In genomic region chr10:124493191-124493936, GRCh38 we compare ENCODE assay signal across 13 cellular contexts. TPM values are rescaled to one million over a fixed set of nuclear protein-coding genes. Genes with fewer than 3 reads are reported as not detected.
DNase-seq lines count a peak whose midpoint lies in the region; ATAC-seq and TF ChIP-seq lines count a peak whose summit lies in the region.
"Had no signal": no experiment of that assay in that cellular context is flagged by ENCODE, and none has a peak within 500 bp of the region (broad histone marks: within the 10 kb centered on the region; RNA-seq: fewer than 3 reads in every experiment).

No MANE protein-coding gene starts in this region.

- H3K27me3 ChIP-seq in Peyer's patch = no peaks in the 10 kb centered on the region
- H3K27me3 ChIP-seq: dorsolateral prefrontal cortex, SJCRH30 had no signal

- POLR2A ChIA-PET in activated CD8-positive, alpha-beta T cell treated with anti-CD3 and anti-CD28 coated beads, Interleukin-2, amount 10 ng/mL, durations not matched to agents 7 days and 5 days (lab: Charles Lee) = interaction anchor here (0.6 kb wide), 1 partner anchor 261 kb away, joined by 3 read pairs; no protein-coding TSS in a partner anchor
- POLR2A ChIA-PET in activated CD8-positive, alpha-beta T cell treated with anti-CD3 and anti-CD28 coated beads for 36 hours (lab: Charles Lee) = no interaction called here
- POLR2A ChIA-PET in activated naive CD8-positive, alpha-beta T cell treated with anti-CD3 and anti-CD28 coated beads, Interleukin-2, amount 10 ng/mL, durations not matched to agents 7 days and 5 days (lab: Charles Lee) = interaction anchor here (0.5 kb wide), 1 partner anchor 598 kb away, joined by 3 read pairs; no protein-coding TSS in a partner anchor

- no peak overlapping the region for H3K27ac ChIP-seq in Peyer's patch
- H3K27ac ChIP-seq: dorsolateral prefrontal cortex, SJCRH30 had no signal

- no peak for ATAC-seq in activated CD8-positive, alpha-beta T cell treated with anti-CD3 and anti-CD28 coated beads, Interleukin-2, amount 10 ng/mL, durations not matched to agents 7 days and 5 days
- ATAC-seq in activated CD8-positive, alpha-beta T cell treated with anti-CD3 and anti-CD28 coated beads for 36 hours = no peak
- ATAC-seq in activated naive CD8-positive, alpha-beta T cell treated with anti-CD3 and anti-CD28 coated beads, Interleukin-2, amount 10 ng/mL, durations not matched to agents 7 days and 5 days (ENCODE audit: low read depth) = no peak
- no peak for ATAC-seq in stimulated activated memory B cell treated with anti-CD40 and anti-IgM and Interleukin-4, amounts not matched to agents 10 μg/mL and 1 μg/mL and 100 μg/mL, for 72 hours

- peak overlapping the region; percentile 61 for H3K4me3 Mint-ChIP-seq in activated CD8-positive, alpha-beta T cell treated with anti-CD3 and anti-CD28 coated beads, Interleukin-2, amount 10 ng/mL, durations not matched to agents 7 days and 5 days
- H3K4me3 Mint-ChIP-seq in activated CD8-positive, alpha-beta T cell treated with anti-CD3 and anti-CD28 coated beads for 36 hours = no peak overlapping the region
- peak overlapping the region; percentile 42 for H3K4me3 Mint-ChIP-seq in activated naive CD8-positive, alpha-beta T cell treated with anti-CD3 and anti-CD28 coated beads, Interleukin-2, amount 10 ng/mL, durations not matched to agents 7 days and 5 days
- H3K4me3 Mint-ChIP-seq in stimulated activated memory B cell treated with anti-CD40 and anti-IgM and Interleukin-4, amounts not matched to agents 10 μg/mL and 1 μg/mL and 100 μg/mL, for 72 hours = no peak overlapping the region

- CTCF ChIA-PET in activated CD8-positive, alpha-beta T cell treated with anti-CD3 and anti-CD28 coated beads, Interleukin-2, amount 10 ng/mL, durations not matched to agents 7 days and 5 days (lab: Charles Lee) = interaction anchor here (0.9 to 1.3 kb wide), 2 partner anchors 28 to 248 kb away, joined by 3 to 4 read pairs; no protein-coding TSS in a partner anchor
- CTCF ChIA-PET in activated CD8-positive, alpha-beta T cell treated with anti-CD3 and anti-CD28 coated beads for 36 hours (lab: Charles Lee) = interaction anchor here (1.0 kb wide), 1 partner anchor 19 kb away, joined by 3 read pairs; no protein-coding TSS in a partner anchor

- H3K9me3 ChIP-seq in Peyer's patch = no peaks in the 10 kb centered on the region
- H3K9me3 ChIP-seq: SJCRH30 had no signal

- peaks cover 0 to 13% (median 0%) of the 10 kb centered on the region in 3 donors for H3K36me3 ChIP-seq in Peyer's patch
- H3K36me3 ChIP-seq: SJCRH30 had no signal

- H3K27me3 Mint-ChIP-seq in activated CD8-positive, alpha-beta T cell treated with anti-CD3 and anti-CD28 coated beads, Interleukin-2, amount 10 ng/mL, durations not matched to agents 7 days and 5 days (ENCODE audit: low read depth) = no peaks in the 10 kb centered on the region
- no peaks in the 10 kb centered on the region for H3K27me3 Mint-ChIP-seq in activated CD8-positive, alpha-beta T cell treated with anti-CD3 and anti-CD28 coated beads for 36 hours
- H3K27me3 Mint-ChIP-seq in activated naive CD8-positive, alpha-beta T cell treated with anti-CD3 and anti-CD28 coated beads, Interleukin-2, amount 10 ng/mL, durations not matched to agents 7 days and 5 days = no peaks in the 10 kb centered on the region
- no peaks in the 10 kb centered on the region for H3K27me3 Mint-ChIP-seq in stimulated activated memory B cell treated with anti-CD40 and anti-IgM and Interleukin-4, amounts not matched to agents 10 μg/mL and 1 μg/mL and 100 μg/mL, for 72 hours

- no peaks in the 10 kb centered on the region for H3K36me3 Mint-ChIP-seq in activated CD8-positive, alpha-beta T cell treated with anti-CD3 and anti-CD28 coated beads, Interleukin-2, amount 10 ng/mL, durations not matched to agents 7 days and 5 days (ENCODE audit: low read depth)
- H3K36me3 Mint-ChIP-seq in activated CD8-positive, alpha-beta T cell treated with anti-CD3 and anti-CD28 coated beads for 36 hours (ENCODE audit: low read depth) = peaks cover 3% of the 10 kb centered on the region
- no peaks in the 10 kb centered on the region for H3K36me3 Mint-ChIP-seq in activated naive CD8-positive, alpha-beta T cell treated with anti-CD3 and anti-CD28 coated beads, Interleukin-2, amount 10 ng/mL, durations not matched to agents 7 days and 5 days
- peaks cover 28% of the 10 kb centered on the region for H3K36me3 Mint-ChIP-seq in stimulated activated memory B cell treated with anti-CD40 and anti-IgM and Interleukin-4, amounts not matched to agents 10 μg/mL and 1 μg/mL and 100 μg/mL, for 72 hours

- intact Hi-C loops in activated CD8-positive, alpha-beta T cell treated with anti-CD3 and anti-CD28 coated beads for 36 hours (cut with micrococcal nuclease) = no loop called here
- intact Hi-C loops in posterior vena cava (cut with DNase I) = no loop called here

- peaks cover 15% of the 10 kb centered on the region for H3K4me1 Mint-ChIP-seq in activated CD8-positive, alpha-beta T cell treated with anti-CD3 and anti-CD28 coated beads, Interleukin-2, amount 10 ng/mL, durations not matched to agents 7 days and 5 days (ENCODE audit: low read depth)
- H3K4me1 Mint-ChIP-seq in activated CD8-positive, alpha-beta T cell treated with anti-CD3 and anti-CD28 coated beads for 36 hours (ENCODE audit: low read depth) = peaks cover 10% of the 10 kb centered on the region
- peaks cover 11% of the 10 kb centered on the region for H3K4me1 Mint-ChIP-seq in activated naive CD8-positive, alpha-beta T cell treated with anti-CD3 and anti-CD28 coated beads, Interleukin-2, amount 10 ng/mL, durations not matched to agents 7 days and 5 days
- peaks cover 15% of the 10 kb centered on the region for H3K4me1 Mint-ChIP-seq in stimulated activated memory B cell treated with anti-CD40 and anti-IgM and Interleukin-4, amounts not matched to agents 10 μg/mL and 1 μg/mL and 100 μg/mL, for 72 hours

- TF ChIP-seq POLR2A in Peyer's patch (IDR thresholded peaks at IDR 0.05) = no peak

- no peak for DNase-seq in activated CD8-positive, alpha-beta T cell treated with anti-CD3 and anti-CD28 coated beads, Interleukin-2, amount 10 ng/mL, durations not matched to agents 7 days and 5 days
- DNase-seq in activated CD8-positive, alpha-beta T cell treated with anti-CD3 and anti-CD28 coated beads for 36 hours = no peak
- peak; percentile 68 for DNase-seq in NCI-H2227 (lab: John Stamatoyannopoulos, UW; ENCODE audit: unreplicated experiment)
- no peak for DNase-seq in activated naive CD8-positive, alpha-beta T cell treated with anti-CD3 and anti-CD28 coated beads, Interleukin-2, amount 10 ng/mL, durations not matched to agents 7 days and 5 days
- DNase-seq in posterior vena cava (ENCODE audit: low spot score) = peak; percentile 72
- no peak for DNase-seq in Peyer's patch
- DNase-seq in stimulated activated CD4-positive, alpha-beta T cell treated with anti-CD3 and anti-CD28 coated beads, Interleukin-4, amount 100 ng/mL, for 4 hours = no peak
- DNase-seq: dorsolateral prefrontal cortex; NCI-H69; SJCRH30; stimulated activated naive CD4-positive, alpha-beta T cell had no signal

- no peak overlapping the region for H3K27ac Mint-ChIP-seq in activated CD8-positive, alpha-beta T cell treated with anti-CD3 and anti-CD28 coated beads, Interleukin-2, amount 10 ng/mL, durations not matched to agents 7 days and 5 days
- H3K27ac Mint-ChIP-seq in activated CD8-positive, alpha-beta T cell treated with anti-CD3 and anti-CD28 coated beads for 36 hours = no peak overlapping the region
- peak overlapping the region; percentile 87 for H3K27ac Mint-ChIP-seq in activated naive CD8-positive, alpha-beta T cell treated with anti-CD3 and anti-CD28 coated beads, Interleukin-2, amount 10 ng/mL, durations not matched to agents 7 days and 5 days
- no peak overlapping the region for H3K27ac Mint-ChIP-seq in stimulated activated memory B cell treated with anti-CD40 and anti-IgM and Interleukin-4, amounts not matched to agents 10 μg/mL and 1 μg/mL and 100 μg/mL, for 72 hours

- H3K9me3 Mint-ChIP-seq in activated CD8-positive, alpha-beta T cell treated with anti-CD3 and anti-CD28 coated beads, Interleukin-2, amount 10 ng/mL, durations not matched to agents 7 days and 5 days (ENCODE audit: insufficient read depth) = no peaks in the 10 kb centered on the region
- no peaks in the 10 kb centered on the region for H3K9me3 Mint-ChIP-seq in activated CD8-positive, alpha-beta T cell treated with anti-CD3 and anti-CD28 coated beads for 36 hours
- no peaks in the 10 kb centered on the region for H3K9me3 Mint-ChIP-seq in activated naive CD8-positive, alpha-beta T cell treated with anti-CD3 and anti-CD28 coated beads, Interleukin-2, amount 10 ng/mL, durations not matched to agents 7 days and 5 days
- no peaks in the 10 kb centered on the region for H3K9me3 Mint-ChIP-seq in stimulated activated memory B cell treated with anti-CD40 and anti-IgM and Interleukin-4, amounts not matched to agents 10 μg/mL and 1 μg/mL and 100 μg/mL, for 72 hours

- no peak for TF ChIP-seq CTCF in activated CD8-positive, alpha-beta T cell treated with anti-CD3 and anti-CD28 coated beads for 36 hours (IDR thresholded peaks at IDR 0.05)
- no peak for TF ChIP-seq CTCF in Peyer's patch (IDR thresholded peaks at IDR 0.05)

- H3K4me1 ChIP-seq in Peyer's patch = peaks cover 0 to 3% (median 0%) of the 10 kb centered on the region in 4 donors
- H3K4me1 ChIP-seq: SJCRH30 had no signal

- no peak overlapping the region for H3K4me3 ChIP-seq in Peyer's patch
- H3K4me3 ChIP-seq: SJCRH30 had no signal

RNA-seq across cellular contexts. Expression of gene LHPP, which starts 31.7 kb away (rescaled TPM):
- 10 to 100 TPM; 24.7 to 25.7 TPM for total RNA-seq in activated CD8-positive, alpha-beta T cell treated with anti-CD3 and anti-CD28 coated beads, Interleukin-2, amount 10 ng/mL, durations not matched to agents 7 days and 5 days
- total RNA-seq in activated CD8-positive, alpha-beta T cell treated with anti-CD3 and anti-CD28 coated beads for 36 hours = 10 to 100 TPM; 11.1 to 15.1 TPM
- 10 to 100 TPM; 21.4 to 24.3 TPM for total RNA-seq in activated naive CD8-positive, alpha-beta T cell treated with anti-CD3 and anti-CD28 coated beads, Interleukin-2, amount 10 ng/mL, durations not matched to agents 7 days and 5 days
- 10 to 100 TPM; 11.9 to 13.0 TPM for total RNA-seq in posterior vena cava
- total RNA-seq in Peyer's patch = 10 to 100 TPM; 34.2 to 76.7 (median 38.2) TPM

RNA-seq across cellular contexts. Expression of gene NKX1-2, which starts 43.5 kb away (rescaled TPM):
- not detected for total RNA-seq in activated CD8-positive, alpha-beta T cell treated with anti-CD3 and anti-CD28 coated beads, Interleukin-2, amount 10 ng/mL, durations not matched to agents 7 days and 5 days
- not detected for total RNA-seq in activated CD8-positive, alpha-beta T cell treated with anti-CD3 and anti-CD28 coated beads for 36 hours
- total RNA-seq in activated naive CD8-positive, alpha-beta T cell treated with anti-CD3 and anti-CD28 coated beads, Interleukin-2, amount 10 ng/mL, durations not matched to agents 7 days and 5 days = not detected
- total RNA-seq in posterior vena cava (not detected), Peyer's patch (not detected)
- total RNA-seq: LHCN-M2 had no signal

Comparison
In these comparisons a context has a peak if more than half of its experiments do, and no peak if none do; other contexts are left out.
1. H3K4me3 Mint-ChIP-seq: peak in activated CD8-positive, alpha-beta T cell treated with anti-CD3 and anti-CD28 coated beads, Interleukin-2, amount 10 ng/mL, durations not matched to agents 7 days and 5 days (single experiment) and activated naive CD8-positive, alpha-beta T cell treated with anti-CD3 and anti-CD28 coated beads, Interleukin-2, amount 10 ng/mL, durations not matched to agents 7 days and 5 days (single experiment); none in activated CD8-positive, alpha-beta T cell treated with anti-CD3 and anti-CD28 coated beads for 36 hours (single experiment) and stimulated activated memory B cell treated with anti-CD40 and anti-IgM and Interleukin-4, amounts not matched to agents 10 μg/mL and 1 μg/mL and 100 μg/mL, for 72 hours (single experiment).
2. DNase-seq: peak in NCI-H2227 (single experiment) and posterior vena cava (single experiment); none in activated CD8-positive, alpha-beta T cell treated with anti-CD3 and anti-CD28 coated beads, Interleukin-2, amount 10 ng/mL, durations not matched to agents 7 days and 5 days (single experiment), activated CD8-positive, alpha-beta T cell treated with anti-CD3 and anti-CD28 coated beads for 36 hours (single experiment), activated naive CD8-positive, alpha-beta T cell treated with anti-CD3 and anti-CD28 coated beads, Interleukin-2, amount 10 ng/mL, durations not matched to agents 7 days and 5 days (single experiment), Peyer's patch (0 of 3) and stimulated activated CD4-positive, alpha-beta T cell treated with anti-CD3 and anti-CD28 coated beads, Interleukin-4, amount 100 ng/mL, for 4 hours (0 of 2).